Comparison of ENCODE assay signal across 1 cellular context in the genomic region with DNA sequence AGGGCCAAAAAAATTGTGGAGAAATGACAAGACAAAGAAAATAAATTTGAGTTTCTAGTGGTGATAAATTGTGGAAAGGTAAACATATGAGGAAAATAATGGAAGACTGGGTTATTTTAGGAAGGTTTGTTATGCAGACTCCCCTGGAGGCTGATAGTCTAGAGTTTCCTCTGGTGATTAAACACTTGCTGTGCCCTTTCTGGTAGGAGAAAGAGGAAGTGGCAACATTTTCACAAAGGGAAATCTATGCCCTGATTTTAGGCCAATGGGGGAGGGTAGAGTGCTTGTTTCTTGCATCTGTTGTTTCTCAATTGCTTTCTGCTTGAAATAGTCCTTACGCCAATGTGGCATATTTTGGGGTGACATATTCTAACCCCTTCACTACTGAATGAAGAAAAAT.
TF ChIP-seq lines count a peak whose summit lies in the region.

No MANE protein-coding gene starts in this region.

TF ChIP-seq in GM12878, 131 proteins besides CTCF, POLR2A, EP300 and RAD21 (continued from another document):
- TF ChIP-seq, protein P1, sequence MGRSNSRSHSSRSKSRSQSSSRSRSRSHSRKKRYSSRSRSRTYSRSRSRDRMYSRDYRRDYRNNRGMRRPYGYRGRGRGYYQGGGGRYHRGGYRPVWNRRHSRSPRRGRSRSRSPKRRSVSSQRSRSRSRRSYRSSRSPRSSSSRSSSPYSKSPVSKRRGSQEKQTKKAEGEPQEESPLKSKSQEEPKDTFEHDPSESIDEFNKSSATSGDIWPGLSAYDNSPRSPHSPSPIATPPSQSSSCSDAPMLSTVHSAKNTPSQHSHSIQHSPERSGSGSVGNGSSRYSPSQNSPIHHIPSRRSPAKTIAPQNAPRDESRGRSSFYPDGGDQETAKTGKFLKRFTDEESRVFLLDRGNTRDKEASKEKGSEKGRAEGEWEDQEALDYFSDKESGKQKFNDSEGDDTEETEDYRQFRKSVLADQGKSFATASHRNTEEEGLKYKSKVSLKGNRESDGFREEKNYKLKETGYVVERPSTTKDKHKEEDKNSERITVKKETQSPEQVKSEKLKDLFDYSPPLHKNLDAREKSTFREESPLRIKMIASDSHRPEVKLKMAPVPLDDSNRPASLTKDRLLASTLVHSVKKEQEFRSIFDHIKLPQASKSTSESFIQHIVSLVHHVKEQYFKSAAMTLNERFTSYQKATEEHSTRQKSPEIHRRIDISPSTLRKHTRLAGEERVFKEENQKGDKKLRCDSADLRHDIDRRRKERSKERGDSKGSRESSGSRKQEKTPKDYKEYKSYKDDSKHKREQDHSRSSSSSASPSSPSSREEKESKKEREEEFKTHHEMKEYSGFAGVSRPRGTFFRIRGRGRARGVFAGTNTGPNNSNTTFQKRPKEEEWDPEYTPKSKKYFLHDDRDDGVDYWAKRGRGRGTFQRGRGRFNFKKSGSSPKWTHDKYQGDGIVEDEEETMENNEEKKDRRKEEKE (IDR thresholded peaks at IDR 0.05) = no peak
- TF ChIP-seq, protein P2, sequence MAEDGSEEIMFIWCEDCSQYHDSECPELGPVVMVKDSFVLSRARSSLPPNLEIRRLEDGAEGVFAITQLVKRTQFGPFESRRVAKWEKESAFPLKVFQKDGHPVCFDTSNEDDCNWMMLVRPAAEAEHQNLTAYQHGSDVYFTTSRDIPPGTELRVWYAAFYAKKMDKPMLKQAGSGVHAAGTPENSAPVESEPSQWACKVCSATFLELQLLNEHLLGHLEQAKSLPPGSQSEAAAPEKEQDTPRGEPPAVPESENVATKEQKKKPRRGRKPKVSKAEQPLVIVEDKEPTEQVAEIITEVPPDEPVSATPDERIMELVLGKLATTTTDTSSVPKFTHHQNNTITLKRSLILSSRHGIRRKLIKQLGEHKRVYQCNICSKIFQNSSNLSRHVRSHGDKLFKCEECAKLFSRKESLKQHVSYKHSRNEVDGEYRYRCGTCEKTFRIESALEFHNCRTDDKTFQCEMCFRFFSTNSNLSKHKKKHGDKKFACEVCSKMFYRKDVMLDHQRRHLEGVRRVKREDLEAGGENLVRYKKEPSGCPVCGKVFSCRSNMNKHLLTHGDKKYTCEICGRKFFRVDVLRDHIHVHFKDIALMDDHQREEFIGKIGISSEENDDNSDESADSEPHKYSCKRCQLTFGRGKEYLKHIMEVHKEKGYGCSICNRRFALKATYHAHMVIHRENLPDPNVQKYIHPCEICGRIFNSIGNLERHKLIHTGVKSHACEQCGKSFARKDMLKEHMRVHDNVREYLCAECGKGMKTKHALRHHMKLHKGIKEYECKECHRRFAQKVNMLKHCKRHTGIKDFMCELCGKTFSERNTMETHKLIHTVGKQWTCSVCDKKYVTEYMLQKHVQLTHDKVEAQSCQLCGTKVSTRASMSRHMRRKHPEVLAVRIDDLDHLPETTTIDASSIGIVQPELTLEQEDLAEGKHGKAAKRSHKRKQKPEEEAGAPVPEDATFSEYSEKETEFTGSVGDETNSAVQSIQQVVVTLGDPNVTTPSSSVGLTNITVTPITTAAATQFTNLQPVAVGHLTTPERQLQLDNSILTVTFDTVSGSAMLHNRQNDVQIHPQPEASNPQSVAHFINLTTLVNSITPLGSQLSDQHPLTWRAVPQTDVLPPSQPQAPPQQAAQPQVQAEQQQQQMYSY (CRISPR knock-in tag; IDR thresholded peaks at IDR 0.05) = no peak
- TF ChIP-seq NFYA (IDR thresholded peaks at IDR 0.05; ENCODE audit: borderline replicate concordance, low read depth, low read length) = no peak
TF ChIP-seq in GM12878: peak in this region for 1.
